Comparison of ENCODE assay signal across 1 cellular context in genomic region chr6:43702522-43703440, GRCh38.
TF ChIP-seq lines count a peak whose summit lies in the region.

No MANE protein-coding gene starts in this region.

TF ChIP-seq in HEK293, 187 proteins besides CTCF, POLR2A, EP300 and RAD21 (continued from another document and continues in another):
- TF ChIP-seq ZNF398 (tag by site-specific recombination; IDR thresholded peaks at IDR 0.05): peak; percentile 94
- peak; percentile 95 for TF ChIP-seq ZEB2 (tag by site-specific recombination; IDR thresholded peaks at IDR 0.05)
- TF ChIP-seq ZNF670 (tag by site-specific recombination; IDR thresholded peaks at IDR 0.05; ENCODE audit: low read depth): 0 out of 2 replicates have a peak, but pooled peaks have one; percentile 48
- peak; percentile 86 for TF ChIP-seq KLF9 (tag by site-specific recombination; IDR thresholded peaks at IDR 0.05; ENCODE audit: low read depth)
- TF ChIP-seq ZNF544 (tag by site-specific recombination; IDR thresholded peaks at IDR 0.05): no peak
- no peak for TF ChIP-seq MEIS1 (CRISPR knock-in tag; IDR thresholded peaks at IDR 0.05; ENCODE audit: borderline replicate concordance)
- TF ChIP-seq ZNF274 (IDR thresholded peaks at IDR 0.05; ENCODE audit: low read length): no peak
- no peak for TF ChIP-seq ZNF274 (tag by site-specific recombination; IDR thresholded peaks at IDR 0.05; ENCODE audit: borderline replicate concordance)
- no peak for TF ChIP-seq ZNF529 (tag by site-specific recombination; IDR thresholded peaks at IDR 0.05; ENCODE audit: insufficient replicate concordance)
- no peak for TF ChIP-seq YY1 (tag by site-specific recombination; IDR thresholded peaks at IDR 0.05)
- peak; percentile 97 for TF ChIP-seq ZSCAN4 (tag by site-specific recombination; IDR thresholded peaks at IDR 0.05)
- no peak for TF ChIP-seq ZNF37A (tag by site-specific recombination; IDR thresholded peaks at IDR 0.05)
- no peak for TF ChIP-seq HOXC10 (CRISPR knock-in tag; IDR thresholded peaks at IDR 0.05)
- TF ChIP-seq GLI2 (tag by site-specific recombination; IDR thresholded peaks at IDR 0.05; ENCODE audit: borderline replicate concordance, low read depth): no peak
- no peak for TF ChIP-seq ZNF138 (tag by site-specific recombination; IDR thresholded peaks at IDR 0.05; ENCODE audit: borderline replicate concordance)
- TF ChIP-seq PRDM10 (tag by site-specific recombination; IDR thresholded peaks at IDR 0.05): peak; percentile 94
- peak; percentile 92 for TF ChIP-seq REPIN1 (tag by site-specific recombination; IDR thresholded peaks at IDR 0.05; ENCODE audit: low read depth)
- TF ChIP-seq ZNF624 (tag by site-specific recombination; IDR thresholded peaks at IDR 0.05): peak; percentile 78; the same call in 1 of the 2 replicates
- peak; percentile 94 for TF ChIP-seq ZFP69B (tag by site-specific recombination; IDR thresholded peaks at IDR 0.05)
- no peak for TF ChIP-seq ZNF354C (tag by site-specific recombination; IDR thresholded peaks at IDR 0.05; ENCODE audit: borderline replicate concordance, low read depth)
- TF ChIP-seq ZNF221 (tag by site-specific recombination; IDR thresholded peaks at IDR 0.05; ENCODE audit: borderline replicate concordance): no peak
- TF ChIP-seq EGR2 (tag by site-specific recombination; IDR thresholded peaks at IDR 0.05; ENCODE audit: low read depth): peak; percentile 77
- TF ChIP-seq ATF2 (tag by site-specific recombination; IDR thresholded peaks at IDR 0.05; ENCODE audit: low read depth): peak; percentile 87
- no peak; the same call in 1 of the 2 replicates for TF ChIP-seq ZSCAN5A (tag by site-specific recombination; IDR thresholded peaks at IDR 0.05)
- TF ChIP-seq ZBTB21 (tag by site-specific recombination; IDR thresholded peaks at IDR 0.05): peak; percentile 95
- peak; percentile 87 for TF ChIP-seq ZSCAN18 (tag by site-specific recombination; IDR thresholded peaks at IDR 0.05)
- no peak for TF ChIP-seq ZNF776 (tag by site-specific recombination; IDR thresholded peaks at IDR 0.05; ENCODE audit: borderline replicate concordance)
- TF ChIP-seq ZNF549 (tag by site-specific recombination; IDR thresholded peaks at IDR 0.05): no peak
- peak; percentile 61; the same call in 1 of the 2 replicates for TF ChIP-seq ZNF785 (tag by site-specific recombination; IDR thresholded peaks at IDR 0.05)
- no peak for TF ChIP-seq ZNF426 (tag by site-specific recombination; IDR thresholded peaks at IDR 0.05)
- no peak for TF ChIP-seq SALL2 (tag by site-specific recombination; IDR thresholded peaks at IDR 0.05; ENCODE audit: borderline replicate concordance)
- TF ChIP-seq MZF1 (tag by site-specific recombination; IDR thresholded peaks at IDR 0.05; ENCODE audit: borderline replicate concordance): peak; percentile 100
- TF ChIP-seq ZNF184 (tag by site-specific recombination; IDR thresholded peaks at IDR 0.05): no peak
- no peak for TF ChIP-seq ZSCAN16 (tag by site-specific recombination; IDR thresholded peaks at IDR 0.05)
- no peak for TF ChIP-seq ZNF548 (tag by site-specific recombination; IDR thresholded peaks at IDR 0.05)
- TF ChIP-seq ZXDB (tag by site-specific recombination; IDR thresholded peaks at IDR 0.05): peak; percentile 91
- TF ChIP-seq ZNF202 (tag by site-specific recombination; IDR thresholded peaks at IDR 0.05; ENCODE audit: borderline replicate concordance): no peak
- TF ChIP-seq ZNF112 (tag by site-specific recombination; IDR thresholded peaks at IDR 0.05): no peak
- TF ChIP-seq ZNF513 (tag by site-specific recombination; IDR thresholded peaks at IDR 0.05): no peak
- no peak for TF ChIP-seq ZBTB1 (tag by site-specific recombination; IDR thresholded peaks at IDR 0.05)
- TF ChIP-seq MYNN (tag by site-specific recombination; IDR thresholded peaks at IDR 0.05; ENCODE audit: borderline replicate concordance): peak; percentile 51; the same call in 1 of the 2 replicates
- TF ChIP-seq ZBTB20 (tag by site-specific recombination; IDR thresholded peaks at IDR 0.05): peak; percentile 82; the same call in 1 of the 2 replicates
- no peak for TF ChIP-seq BCL6B (tag by site-specific recombination; IDR thresholded peaks at IDR 0.05)
- no peak for TF ChIP-seq ZNF416 (tag by site-specific recombination; IDR thresholded peaks at IDR 0.05)
- TF ChIP-seq HOXA7 (CRISPR knock-in tag; IDR thresholded peaks at IDR 0.05; ENCODE audit: borderline replicate concordance): no peak
- no peak for TF ChIP-seq ZNF362 (tag by site-specific recombination; IDR thresholded peaks at IDR 0.05)
- no peak for TF ChIP-seq ZNF677 (tag by site-specific recombination; IDR thresholded peaks at IDR 0.05)
- TF ChIP-seq ZNF701 (tag by site-specific recombination; IDR thresholded peaks at IDR 0.05): no peak
- TF ChIP-seq ZNF23 (tag by site-specific recombination; IDR thresholded peaks at IDR 0.05; ENCODE audit: borderline replicate concordance): no peak
- peak; percentile 63; the same call in 1 of the 2 replicates for TF ChIP-seq ZNF792 (tag by site-specific recombination; IDR thresholded peaks at IDR 0.05)
- TF ChIP-seq ZNF132 (tag by site-specific recombination; IDR thresholded peaks at IDR 0.05; ENCODE audit: borderline replicate concordance): no peak
- no peak for TF ChIP-seq ZNF302 (tag by site-specific recombination; IDR thresholded peaks at IDR 0.05; ENCODE audit: low read depth)
- peak; percentile 34; the same call in 1 of the 2 replicates for TF ChIP-seq SCRT1 (tag by site-specific recombination; IDR thresholded peaks at IDR 0.05; ENCODE audit: borderline replicate concordance)
- TF ChIP-seq ZNF157 (tag by site-specific recombination; IDR thresholded peaks at IDR 0.05): no peak
- no peak for TF ChIP-seq ZNF510 (tag by site-specific recombination; IDR thresholded peaks at IDR 0.05; ENCODE audit: insufficient replicate concordance)
